ENCODE assay signal across 1 cellular context in the genomic region with DNA sequence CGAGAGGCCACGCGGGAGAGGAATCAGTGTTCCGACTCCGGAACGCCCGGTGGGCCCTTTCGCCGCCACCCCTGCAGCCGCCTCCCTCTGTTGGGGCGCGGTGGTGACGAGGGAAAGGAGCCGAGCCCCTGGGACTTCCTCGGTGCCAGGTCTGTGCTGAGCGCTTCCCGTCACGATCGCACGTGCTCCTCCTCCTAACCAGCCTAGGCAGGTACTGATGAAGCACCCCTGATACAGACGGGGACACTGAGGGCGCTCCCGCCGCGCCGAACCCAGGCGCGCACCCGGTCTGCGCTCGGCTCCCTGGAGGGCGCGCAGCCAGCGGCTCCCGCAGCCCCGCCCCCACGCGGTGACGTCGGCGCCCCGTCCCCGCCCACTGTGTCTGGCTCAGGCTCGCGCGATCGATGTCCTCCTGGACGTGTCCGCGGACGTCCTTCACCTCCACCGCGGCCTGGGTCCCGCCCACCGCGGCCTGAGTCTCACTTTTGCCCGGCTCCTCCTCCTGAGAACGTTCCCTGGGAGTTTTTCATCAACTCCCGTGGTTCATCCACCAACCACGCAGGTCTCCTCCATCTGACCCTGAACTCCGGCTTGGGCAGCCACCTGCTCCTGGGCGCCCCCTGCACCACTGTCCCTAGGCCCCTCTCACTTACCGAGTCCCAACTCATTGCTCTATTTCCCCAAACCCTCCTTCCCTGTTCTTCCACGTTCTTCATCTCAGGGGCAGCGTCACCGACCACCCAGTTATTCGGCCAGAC.
TF ChIP-seq lines count a peak whose summit lies in the region.

No MANE protein-coding gene starts in this region.

TF ChIP-seq in A549, 52 proteins besides CTCF, POLR2A, EP300 and RAD21 (continued from another document):
- TF ChIP-seq, protein P1, sequence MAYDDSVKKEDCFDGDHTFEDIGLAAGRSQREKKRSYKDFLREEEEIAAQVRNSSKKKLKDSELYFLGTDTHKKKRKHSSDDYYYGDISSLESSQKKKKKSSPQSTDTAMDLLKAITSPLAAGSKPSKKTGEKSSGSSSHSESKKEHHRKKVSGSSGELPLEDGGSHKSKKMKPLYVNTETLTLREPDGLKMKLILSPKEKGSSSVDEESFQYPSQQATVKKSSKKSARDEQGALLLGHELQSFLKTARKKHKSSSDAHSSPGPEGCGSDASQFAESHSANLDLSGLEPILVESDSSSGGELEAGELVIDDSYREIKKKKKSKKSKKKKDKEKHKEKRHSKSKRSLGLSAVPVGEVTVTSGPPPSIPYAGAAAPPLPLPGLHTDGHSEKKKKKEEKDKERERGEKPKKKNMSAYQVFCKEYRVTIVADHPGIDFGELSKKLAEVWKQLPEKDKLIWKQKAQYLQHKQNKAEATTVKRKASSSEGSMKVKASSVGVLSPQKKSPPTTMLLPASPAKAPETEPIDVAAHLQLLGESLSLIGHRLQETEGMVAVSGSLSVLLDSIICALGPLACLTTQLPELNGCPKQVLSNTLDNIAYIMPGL (CRISPR knock-in tag; IDR thresholded peaks at IDR 0.05; ENCODE audit: borderline replicate concordance) = no peak
- TF ChIP-seq PHF8 (IDR thresholded peaks at IDR 0.05; ENCODE audit: borderline replicate concordance, low read depth) = peak; percentile 53; the same call in 1 of the 2 replicates
- TF ChIP-seq JUN (IDR thresholded peaks at IDR 0.05) = peak in 1 of 2 experiments; percentile 54; a peak in 1 of 5 replicates
- TF ChIP-seq, protein P2, sequence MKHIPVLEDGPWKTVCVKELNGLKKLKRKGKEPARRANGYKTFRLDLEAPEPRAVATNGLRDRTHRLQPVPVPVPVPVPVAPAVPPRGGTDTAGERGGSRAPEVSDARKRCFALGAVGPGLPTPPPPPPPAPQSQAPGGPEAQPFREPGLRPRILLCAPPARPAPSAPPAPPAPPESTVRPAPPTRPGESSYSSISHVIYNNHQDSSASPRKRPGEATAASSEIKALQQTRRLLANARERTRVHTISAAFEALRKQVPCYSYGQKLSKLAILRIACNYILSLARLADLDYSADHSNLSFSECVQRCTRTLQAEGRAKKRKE (CRISPR knock-in tag; IDR thresholded peaks at IDR 0.05; ENCODE audit: low read depth) = no peak
- TF ChIP-seq, protein P3, sequence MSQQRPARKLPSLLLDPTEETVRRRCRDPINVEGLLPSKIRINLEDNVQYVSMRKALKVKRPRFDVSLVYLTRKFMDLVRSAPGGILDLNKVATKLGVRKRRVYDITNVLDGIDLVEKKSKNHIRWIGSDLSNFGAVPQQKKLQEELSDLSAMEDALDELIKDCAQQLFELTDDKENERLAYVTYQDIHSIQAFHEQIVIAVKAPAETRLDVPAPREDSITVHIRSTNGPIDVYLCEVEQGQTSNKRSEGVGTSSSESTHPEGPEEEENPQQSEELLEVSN (IDR thresholded peaks at IDR 0.05; ENCODE audit: borderline replicate concordance, low read depth) = 0 out of 2 replicates have a peak, but pooled peaks have one; percentile 64
- TF ChIP-seq, protein P4, sequence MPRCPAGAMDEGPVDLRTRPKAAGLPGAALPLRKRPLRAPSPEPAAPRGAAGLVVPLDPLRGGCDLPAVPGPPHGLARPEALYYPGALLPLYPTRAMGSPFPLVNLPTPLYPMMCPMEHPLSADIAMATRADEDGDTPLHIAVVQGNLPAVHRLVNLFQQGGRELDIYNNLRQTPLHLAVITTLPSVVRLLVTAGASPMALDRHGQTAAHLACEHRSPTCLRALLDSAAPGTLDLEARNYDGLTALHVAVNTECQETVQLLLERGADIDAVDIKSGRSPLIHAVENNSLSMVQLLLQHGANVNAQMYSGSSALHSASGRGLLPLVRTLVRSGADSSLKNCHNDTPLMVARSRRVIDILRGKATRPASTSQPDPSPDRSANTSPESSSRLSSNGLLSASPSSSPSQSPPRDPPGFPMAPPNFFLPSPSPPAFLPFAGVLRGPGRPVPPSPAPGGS (IDR thresholded peaks at IDR 0.05) = peak; percentile 60; the same call in 1 of the 3 replicates
- no peak for TF ChIP-seq KDM5A (IDR thresholded peaks at IDR 0.05)
- TF ChIP-seq, protein P5, sequence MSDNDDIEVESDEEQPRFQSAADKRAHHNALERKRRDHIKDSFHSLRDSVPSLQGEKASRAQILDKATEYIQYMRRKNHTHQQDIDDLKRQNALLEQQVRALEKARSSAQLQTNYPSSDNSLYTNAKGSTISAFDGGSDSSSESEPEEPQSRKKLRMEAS (IDR thresholded peaks at IDR 0.05) = peak; percentile 74; the same call in 1 of the 2 replicates
- TF ChIP-seq MAZ (IDR thresholded peaks at IDR 0.05; ENCODE audit: borderline replicate concordance, low read depth, low read length) = 0 out of 2 replicates have a peak, but pooled peaks have one; percentile 56
- no peak for TF ChIP-seq HEYL (CRISPR knock-in tag; IDR thresholded peaks at IDR 0.05)
- TF ChIP-seq RFX5 (IDR thresholded peaks at IDR 0.05) = no peak
